20 cellular contexts compared by ENCODE assay signal in the genomic region with DNA sequence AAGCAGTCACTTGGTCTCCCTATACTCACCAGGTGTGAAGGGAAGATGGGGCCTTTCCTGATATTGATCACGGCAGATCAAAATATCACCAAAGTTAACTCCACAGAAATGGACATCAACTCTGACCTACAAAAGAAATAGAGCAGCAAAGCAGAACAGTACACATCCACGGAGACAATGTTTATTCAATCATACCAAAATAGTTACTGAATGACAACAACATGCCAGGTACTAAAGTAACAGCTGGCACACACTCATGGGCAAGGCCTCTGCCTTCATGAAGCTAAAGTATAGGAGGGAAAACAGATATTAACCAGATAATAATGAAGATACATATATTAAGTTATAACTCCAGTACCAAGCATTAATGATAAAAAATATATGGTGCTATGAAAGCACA. TPM values are rescaled to one million over a fixed set of nuclear protein-coding genes. Genes with fewer than 3 reads are reported as not detected.
"Had no signal": no experiment of that assay in that cellular context is flagged by ENCODE, and none has a peak within 500 bp of the region (broad histone marks: within the 10 kb centered on the region; RNA-seq: fewer than 3 reads in every experiment).

No MANE protein-coding gene starts in this region.

- DNase-seq: activated CD4-positive, alpha-beta T cell treated with anti-CD3 and anti-CD28 coated beads, Interleukin-2, amount 10 ng/mL, durations not matched to agents 24 days and 14 days; activated CD8-positive, alpha-beta T cell treated with anti-CD3 and anti-CD28 coated beads, Interleukin-2, amount 10 ng/mL, durations not matched to agents 7 days and 5 days; activated effector memory CD4-positive, alpha-beta T cell treated with Interleukin-2 at 50 U/mL for 16 hours; activated naive CD4-positive, alpha-beta T cell treated with anti-CD3 and anti-CD28 coated beads, Interleukin-2, amount 10 ng/mL, durations not matched to agents 7 days and 5 days; activated naive CD8-positive, alpha-beta T cell treated with anti-CD3 and anti-CD28 coated beads, Interleukin-2, amount 50 U/mL, for 24 hours; activated T-cell treated with anti-CD3 and anti-CD28 coated beads, Interleukin-2, amount 50 U/mL, for 4 hours; anterior cingulate cortex; brain microvascular endothelial cell; foreskin keratinocyte; midbrain; nucleus accumbens; stimulated activated CD4-positive, alpha-beta T cell treated with anti-CD3 and anti-CD28 coated beads, Interleukin-4, amount 100 ng/mL, for 1 hour; stimulated activated naive CD8-positive, alpha-beta T cell treated with anti-CD3 and anti-CD28 coated beads, Interleukin-15, amount 100 ng/mL, for 72 hours; T1000; upper lobe of left lung had no signal

- H3K4me1 ChIP-seq: foreskin keratinocyte had no signal

- H3K27me3 ChIP-seq: brain microvascular endothelial cell, foreskin keratinocyte, suprapubic skin, upper lobe of left lung had no signal

- H3K4me3 ChIP-seq: coronary artery, lung, smooth muscle cell, suprapubic skin, upper lobe of left lung had no signal

- H3K36me3 ChIP-seq: brain microvascular endothelial cell, suprapubic skin had no signal

- ATAC-seq: activated CD8-positive, alpha-beta T cell treated with anti-CD3 and anti-CD28 coated beads, Interleukin-2, amount 10 ng/mL, durations not matched to agents 7 days and 5 days; activated naive CD8-positive, alpha-beta T cell treated with anti-CD3 and anti-CD28 coated beads, Interleukin-2, amount 50 U/mL, for 24 hours; activated T-cell treated with anti-CD3 and anti-CD28 coated beads, Interleukin-2, amount 50 U/mL, for 4 hours; foreskin keratinocyte; stimulated activated naive CD8-positive, alpha-beta T cell treated with anti-CD3 and anti-CD28 coated beads, Interleukin-15, amount 100 ng/mL, for 72 hours had no signal

- H3K9me3 ChIP-seq: suprapubic skin, upper lobe of left lung had no signal

- H3K27ac ChIP-seq: brain microvascular endothelial cell, coronary artery, foreskin keratinocyte, suprapubic skin had no signal

- H3K4me2 ChIP-seq: smooth muscle cell had no signal

RNA-seq across cellular contexts. Expression of a gene that starts 59.2 kb away (rescaled TPM):
- total RNA-seq: activated CD4-positive, alpha-beta T cell treated with anti-CD3 and anti-CD28 coated beads, Interleukin-2, amount 10 ng/mL, durations not matched to agents 24 days and 14 days; activated CD8-positive, alpha-beta T cell treated with anti-CD3 and anti-CD28 coated beads, Interleukin-2, amount 10 ng/mL, durations not matched to agents 7 days and 5 days; T-helper 1 cell treated with Interleukin-12 subunit alpha and Interleukin-12 subunit beta and Interleukin-4 antibody, amounts not matched to agents 30 ng/mL and 1 ng/mL, for 36 hours had no signal
